In genomic region chr16:50474138-50474537, GRCh38 we compare ENCODE assay signal across 16 cellular contexts.
DNase-seq lines count a peak whose midpoint lies in the region; ATAC-seq and TF ChIP-seq lines count a peak whose summit lies in the region.
"Had no signal": no experiment of that assay in that cellular context is flagged by ENCODE, and none has a peak within 500 bp of the region (broad histone marks: within the 10 kb centered on the region; RNA-seq: fewer than 3 reads in every experiment).

No MANE protein-coding gene starts in this region.

- H3K9me3 Mint-ChIP-seq in activated naive CD4-positive, alpha-beta T cell treated with anti-CD3 and anti-CD28 coated beads for 36 hours = no peaks in the 10 kb centered on the region
- no peaks in the 10 kb centered on the region for H3K9me3 Mint-ChIP-seq in activated naive CD4-positive, alpha-beta T cell treated with anti-CD3 and anti-CD28 coated beads, Interleukin-2, amount 10 ng/mL, durations not matched to agents 7 days and 5 days
- no peaks in the 10 kb centered on the region for H3K9me3 Mint-ChIP-seq in activated naive CD8-positive, alpha-beta T cell treated with anti-CD3 and anti-CD28 coated beads, Interleukin-2, amount 50 U/mL, for 24 hours

- no peak overlapping the region for H3K27ac ChIP-seq in HEK293 (ENCODE audit: extremely low read depth, low read depth, low read length)
- H3K27ac ChIP-seq: upper lobe of left lung had no signal

- peak overlapping the region; percentile 51 for H3K27ac Mint-ChIP-seq in activated naive CD4-positive, alpha-beta T cell treated with anti-CD3 and anti-CD28 coated beads for 36 hours
- no peak overlapping the region for H3K27ac Mint-ChIP-seq in activated naive CD4-positive, alpha-beta T cell treated with anti-CD3 and anti-CD28 coated beads, Interleukin-2, amount 10 ng/mL, durations not matched to agents 7 days and 5 days
- H3K27ac Mint-ChIP-seq in activated naive CD8-positive, alpha-beta T cell treated with anti-CD3 and anti-CD28 coated beads, Interleukin-2, amount 50 U/mL, for 24 hours = peak overlapping the region; percentile 24

- H3K4me3 ChIP-seq in HEK293 (ENCODE audit: low read depth, low read length) = no peak overlapping the region
- H3K4me3 ChIP-seq: upper lobe of left lung had no signal

- H3K4me3 Mint-ChIP-seq in activated naive CD4-positive, alpha-beta T cell treated with anti-CD3 and anti-CD28 coated beads for 36 hours = no peak overlapping the region
- H3K4me3 Mint-ChIP-seq in activated naive CD4-positive, alpha-beta T cell treated with anti-CD3 and anti-CD28 coated beads, Interleukin-2, amount 10 ng/mL, durations not matched to agents 7 days and 5 days = no peak overlapping the region
- no peak overlapping the region for H3K4me3 Mint-ChIP-seq in activated naive CD8-positive, alpha-beta T cell treated with anti-CD3 and anti-CD28 coated beads, Interleukin-2, amount 50 U/mL, for 24 hours

- DNase-seq in activated naive CD4-positive, alpha-beta T cell treated with anti-CD3 and anti-CD28 coated beads for 36 hours = peak; percentile 59
- DNase-seq in activated naive CD4-positive, alpha-beta T cell treated with anti-CD3 and anti-CD28 coated beads, Interleukin-2, amount 10 ng/mL, durations not matched to agents 7 days and 5 days = no peak
- no peak for DNase-seq in activated naive CD8-positive, alpha-beta T cell treated with anti-CD3 and anti-CD28 coated beads, Interleukin-2, amount 50 U/mL, for 24 hours
- DNase-seq in stimulated activated naive CD8-positive, alpha-beta T cell treated with anti-CD3 and anti-CD28 coated beads, Interleukin-15, Interleukin-2, amounts not matched to agents 100 U/mL and 50 U/mL, for 24 hours = no peak
- no peak for DNase-seq in DMS 273 (lab: John Stamatoyannopoulos, UW; ENCODE audit: unreplicated experiment)
- no peak for DNase-seq in NCI-H1694 (lab: John Stamatoyannopoulos, UW)
- DNase-seq: activated CD8-positive, alpha-beta memory T cell treated with anti-CD3 and anti-CD28 coated beads, Interleukin-2, amount 50 U/mL, for 48 hours; cortex of kidney; erythroblast; mesendoderm; NCI-H1417 treated with DMSO at 0.1 percent for 48 hours; NCI-H526; right cardiac atrium; upper lobe of left lung had no signal

- intact Hi-C loops in activated naive CD4-positive, alpha-beta T cell treated with anti-CD3 and anti-CD28 coated beads for 36 hours (cut with micrococcal nuclease) = loop anchor here (5.0 kb wide), 2 partner anchors 197 to 273 kb away; no protein-coding TSS in a partner anchor

- no peaks in the 10 kb centered on the region for H3K4me1 ChIP-seq in HEK293 (ENCODE audit: control insufficient read depth, insufficient read depth, low read length)
- H3K4me1 ChIP-seq: upper lobe of left lung had no signal

- no peak for TF ChIP-seq CTCF in HEK293 (tag by site-specific recombination; IDR thresholded peaks at IDR 0.05)

- H3K36me3 ChIP-seq in HEK293 (ENCODE audit: control insufficient read depth in 2 of 2, insufficient read depth in 1 of 2, low read length in 2 of 2) = no peaks in the 10 kb centered on the region
- H3K36me3 ChIP-seq: upper lobe of left lung had no signal

- no peaks in the 10 kb centered on the region for H3K27me3 Mint-ChIP-seq in activated naive CD4-positive, alpha-beta T cell treated with anti-CD3 and anti-CD28 coated beads for 36 hours (ENCODE audit: low read depth)
- H3K27me3 Mint-ChIP-seq in activated naive CD4-positive, alpha-beta T cell treated with anti-CD3 and anti-CD28 coated beads, Interleukin-2, amount 10 ng/mL, durations not matched to agents 7 days and 5 days = peaks cover 29% of the 10 kb centered on the region
- H3K27me3 Mint-ChIP-seq in activated naive CD8-positive, alpha-beta T cell treated with anti-CD3 and anti-CD28 coated beads, Interleukin-2, amount 50 U/mL, for 24 hours = peaks cover 8% of the 10 kb centered on the region

- H3K4me1 Mint-ChIP-seq in activated naive CD4-positive, alpha-beta T cell treated with anti-CD3 and anti-CD28 coated beads for 36 hours (ENCODE audit: low read depth) = peaks cover 22% of the 10 kb centered on the region
- H3K4me1 Mint-ChIP-seq in activated naive CD4-positive, alpha-beta T cell treated with anti-CD3 and anti-CD28 coated beads, Interleukin-2, amount 10 ng/mL, durations not matched to agents 7 days and 5 days = peaks cover 12% of the 10 kb centered on the region
- H3K4me1 Mint-ChIP-seq in activated naive CD8-positive, alpha-beta T cell treated with anti-CD3 and anti-CD28 coated beads, Interleukin-2, amount 50 U/mL, for 24 hours = peaks cover 22% of the 10 kb centered on the region

- H3K36me3 Mint-ChIP-seq in activated naive CD4-positive, alpha-beta T cell treated with anti-CD3 and anti-CD28 coated beads for 36 hours (ENCODE audit: low read depth) = no peaks in the 10 kb centered on the region
- no peaks in the 10 kb centered on the region for H3K36me3 Mint-ChIP-seq in activated naive CD4-positive, alpha-beta T cell treated with anti-CD3 and anti-CD28 coated beads, Interleukin-2, amount 10 ng/mL, durations not matched to agents 7 days and 5 days
- H3K36me3 Mint-ChIP-seq in activated naive CD8-positive, alpha-beta T cell treated with anti-CD3 and anti-CD28 coated beads, Interleukin-2, amount 50 U/mL, for 24 hours (ENCODE audit: low read depth) = no peaks in the 10 kb centered on the region

- H3K9me3 ChIP-seq in HEK293 (ENCODE audit: control insufficient read depth, insufficient read depth, low read depth, low read length) = no peaks in the 10 kb centered on the region
- H3K9me3 ChIP-seq: upper lobe of left lung had no signal

- ATAC-seq in activated naive CD8-positive, alpha-beta T cell treated with anti-CD3 and anti-CD28 coated beads, Interleukin-2, amount 50 U/mL, for 24 hours = peak; percentile 86
- ATAC-seq in stimulated activated naive CD8-positive, alpha-beta T cell treated with anti-CD3 and anti-CD28 coated beads, Interleukin-15, Interleukin-2, amounts not matched to agents 100 U/mL and 50 U/mL, for 24 hours = peak; percentile 77
- no peak for ATAC-seq in GM21717 (IDR thresholded peaks at IDR 0.05; ENCODE audit: unreplicated experiment)
- ATAC-seq: right cardiac atrium had no signal

- POLR2A ChIA-PET in HEK293 (lab: Yijun Ruan, JAX) = no interaction called here

- CTCF ChIA-PET in activated naive CD4-positive, alpha-beta T cell treated with anti-CD3 and anti-CD28 coated beads for 36 hours (lab: Charles Lee) = interaction anchor here (0.6 to 0.7 kb wide), 2 partner anchors 256 to 291 kb away, joined by 3 to 4 read pairs; no protein-coding TSS in a partner anchor
- CTCF ChIA-PET in activated naive CD4-positive, alpha-beta T cell treated with anti-CD3 and anti-CD28 coated beads, Interleukin-2, amount 10 ng/mL, durations not matched to agents 7 days and 5 days (lab: Charles Lee) = no interaction called here
- CTCF ChIA-PET in HEK293 (lab: Yijun Ruan, JAX) = interaction anchor here (0.7 kb wide), 1 partner anchor 37 kb away, joined by 3 read pairs; no protein-coding TSS in a partner anchor

TF ChIP-seq in HEK293, 187 proteins besides CTCF, POLR2A, EP300 and RAD21:
- TF ChIP-seq ZNF133 (tag by site-specific recombination; IDR thresholded peaks at IDR 0.05) (no peak), FEZF1 (tag by site-specific recombination; IDR thresholded peaks at IDR 0.05) (no peak), OSR2 (tag by site-specific recombination; IDR thresholded peaks at IDR 0.05) (no peak), ZSCAN18 (tag by site-specific recombination; IDR thresholded peaks at IDR 0.05) (no peak), GLIS1 (tag by site-specific recombination; IDR thresholded peaks at IDR 0.05) (peak; percentile 76), ZNF280D (tag by site-specific recombination; IDR thresholded peaks at IDR 0.05) (no peak), ZIC2 (tag by site-specific recombination; IDR thresholded peaks at IDR 0.05) (0 out of 2 replicates have a peak, but pooled peaks have one; percentile 39), GLIS2 (tag by site-specific recombination; IDR thresholded peaks at IDR 0.05) (no peak)
TF ChIP-seq in HEK293: peak in this region for 2.
